Comparison of ENCODE assay signal across 17 cellular contexts in the genomic region with DNA sequence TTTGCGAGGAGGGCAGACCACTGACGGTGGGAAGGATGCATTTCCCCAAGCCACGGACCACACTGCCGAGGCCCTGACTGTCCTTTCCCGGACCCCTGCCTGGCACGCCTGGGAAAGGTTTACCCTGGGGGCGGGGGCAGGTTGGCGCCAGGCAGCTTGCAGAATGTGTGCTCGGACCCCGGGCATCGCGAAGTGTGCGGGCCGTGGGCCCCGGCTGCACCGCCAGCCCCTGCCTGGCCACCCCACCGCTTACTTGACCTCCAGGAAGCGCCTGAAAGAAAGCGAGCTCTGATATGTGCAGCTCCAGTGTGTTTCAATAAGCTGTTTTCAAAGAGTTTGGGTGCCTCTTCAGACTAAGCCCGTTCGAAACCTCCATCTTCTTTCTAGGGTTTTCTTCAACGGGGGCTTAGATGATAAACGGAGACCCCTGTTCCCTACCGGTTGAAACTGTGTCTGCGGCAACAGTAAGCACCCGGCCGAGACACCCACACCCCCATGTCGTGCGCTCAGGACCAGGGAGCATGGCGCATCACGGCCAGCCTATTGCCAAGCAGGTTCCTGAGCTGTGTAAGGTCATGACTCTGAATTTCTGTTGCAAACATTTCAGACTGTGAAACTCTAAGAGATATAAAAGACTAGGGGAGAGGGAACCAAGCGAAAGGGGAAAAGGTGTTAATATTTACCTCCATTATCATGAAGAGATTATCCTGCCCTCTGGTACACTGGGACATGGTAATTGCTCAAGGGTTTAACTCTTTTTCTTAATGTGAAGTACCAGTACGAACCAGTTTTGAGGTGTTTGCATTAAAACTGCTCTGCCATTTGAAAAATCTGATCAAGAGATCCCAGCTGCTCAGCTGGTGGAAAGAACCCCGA.
A peak's percentile ranks its signal among the peaks of the same experiment; 100 is the strongest.
DNase-seq lines count a peak whose midpoint lies in the region; ATAC-seq, FAIRE-seq and TF ChIP-seq lines count a peak whose summit lies in the region.
"Had no signal": no experiment of that assay in that cellular context is flagged by ENCODE, and none has a peak within 500 bp of the region (broad histone marks: within the 10 kb centered on the region; RNA-seq: fewer than 3 reads in every experiment).

No MANE protein-coding gene starts in this region.

- no peaks in the 10 kb centered on the region for H3K36me3 Mint-ChIP-seq in activated naive CD8-positive, alpha-beta T cell treated with anti-CD3 and anti-CD28 coated beads for 36 hours
- no peaks in the 10 kb centered on the region for H3K36me3 Mint-ChIP-seq in activated naive CD8-positive, alpha-beta T cell treated with anti-CD3 and anti-CD28 coated beads, Interleukin-2, amount 50 U/mL, for 24 hours (ENCODE audit: low read depth)

- no peak overlapping the region for H4K91ac ChIP-seq in mesenchymal stem cell (ENCODE audit: low read length)

- no peak overlapping the region for H3K27ac Mint-ChIP-seq in activated naive CD8-positive, alpha-beta T cell treated with anti-CD3 and anti-CD28 coated beads for 36 hours
- no peak overlapping the region for H3K27ac Mint-ChIP-seq in activated naive CD8-positive, alpha-beta T cell treated with anti-CD3 and anti-CD28 coated beads, Interleukin-2, amount 50 U/mL, for 24 hours

- no peak overlapping the region for H3K23ac ChIP-seq in mesenchymal stem cell (ENCODE audit: low read length in 2 of 2)

- no peaks in the 10 kb centered on the region for H3K4me1 ChIP-seq in mesenchymal stem cell (ENCODE audit: control insufficient read depth, insufficient read depth, low read depth, low read length)
- H3K4me1 ChIP-seq in smooth muscle cell (ENCODE audit: low read depth): peaks cover 6% of the 10 kb centered on the region

- no peaks in the 10 kb centered on the region for H3K4me1 Mint-ChIP-seq in activated naive CD8-positive, alpha-beta T cell treated with anti-CD3 and anti-CD28 coated beads for 36 hours
- no peaks in the 10 kb centered on the region for H3K4me1 Mint-ChIP-seq in activated naive CD8-positive, alpha-beta T cell treated with anti-CD3 and anti-CD28 coated beads, Interleukin-2, amount 50 U/mL, for 24 hours

- FAIRE-seq in D721Med (lab: Jason Lieb, UNC): no peak
- FAIRE-seq: GM12878, H1, RCC 7860 had no signal

- no peak overlapping the region for H2BK5ac ChIP-seq in mesenchymal stem cell (ENCODE audit: low read depth, low read length, poor library complexity, severe bottlenecking)

- H3K9ac ChIP-seq in mesenchymal stem cell (ENCODE audit: low read length) (peak overlapping the region; percentile 73), smooth muscle cell (ENCODE audit: low read depth) (no peak overlapping the region)
- H3K9ac ChIP-seq: KMS-11 had no signal

- H3K4me3 Mint-ChIP-seq in activated naive CD8-positive, alpha-beta T cell treated with anti-CD3 and anti-CD28 coated beads for 36 hours: peak overlapping the region; percentile 11
- H3K4me3 Mint-ChIP-seq in activated naive CD8-positive, alpha-beta T cell treated with anti-CD3 and anti-CD28 coated beads, Interleukin-2, amount 50 U/mL, for 24 hours: no peak overlapping the region

- no peak overlapping the region for H3K27ac ChIP-seq in coronary artery
- no peak overlapping the region for H3K27ac ChIP-seq in mesenchymal stem cell (ENCODE audit: low read length, poor library complexity, severe bottlenecking)
- peak overlapping the region; percentile 86 for H3K27ac ChIP-seq in smooth muscle cell (ENCODE audit: low read depth)
- H3K27ac ChIP-seq: 22Rv1, KMS-11 had no signal

- H3K79me1 ChIP-seq in mesenchymal stem cell (replicated peaks; ENCODE audit: low read length, poor library complexity, severe bottlenecking): no peaks in the 10 kb centered on the region

- 94% methylated on average over 32 of the region's 34 CpGs for WGBS in mesenchymal stem cell
- 95% methylated on average over 34 of the region's 34 CpGs for WGBS in smooth muscle cell (ENCODE audit: low lambda C conversion rate)

- no peaks in the 10 kb centered on the region for H4K20me1 ChIP-seq in smooth muscle cell (ENCODE audit: low read depth)

- no peak for DNase-seq in activated naive CD8-positive, alpha-beta T cell treated with anti-CD3 and anti-CD28 coated beads for 36 hours
- no peak for DNase-seq in activated naive CD8-positive, alpha-beta T cell treated with anti-CD3 and anti-CD28 coated beads, Interleukin-2, amount 50 U/mL, for 24 hours
- DNase-seq in coronary artery (ENCODE audit: low spot score) (peak; percentile 40), mesenchymal stem cell (no peak), smooth muscle cell (lab: John Stamatoyannopoulos, UW; ENCODE audit: unreplicated experiment) (no peak), D721Med (ENCODE audit: insufficient read length, low spot score) (no peak), NCI-H1436 treated with DMSO at 0.1 percent for 48 hours (lab: John Stamatoyannopoulos, UW) (no peak)
- DNase-seq: NCI-H2081; NCI-H2171 treated with DMSO at 0.1 percent for 48 hours; NK-92 treated with Interleukin-12 subunit alpha and Interleukin-12 subunit beta, amount 100 ng/mL, for 24 hours had no signal

- H3K18ac ChIP-seq in mesenchymal stem cell (ENCODE audit: low read depth in 1 of 2, low read length in 2 of 2): peak overlapping the region in 1 of 2 experiments; percentile 44

- no peak for TF ChIP-seq CTCF in coronary artery (IDR thresholded peaks at IDR 0.05)
- no peak for TF ChIP-seq CTCF in smooth muscle cell (IDR thresholded peaks at IDR 0.05; ENCODE audit: borderline replicate concordance, insufficient read depth, poor library complexity, severe bottlenecking)
- no peak for TF ChIP-seq CTCF in D721Med (IDR thresholded peaks at IDR 0.05; ENCODE audit: insufficient read depth, missing control alignments)

- no peak overlapping the region for H2BK15ac ChIP-seq in mesenchymal stem cell (ENCODE audit: low read depth, poor library complexity, severe bottlenecking)

- ATAC-seq in activated naive CD8-positive, alpha-beta T cell treated with anti-CD3 and anti-CD28 coated beads, Interleukin-2, amount 50 U/mL, for 24 hours: no peak
- ATAC-seq in GM21381 (IDR thresholded peaks at IDR 0.05; ENCODE audit: unreplicated experiment): no peak
- ATAC-seq: GM12878, Right ventricle myocardium inferior had no signal

- H3F3A ChIP-seq in smooth muscle cell (ENCODE audit: low read depth): no peaks in the 10 kb centered on the region

- peaks cover 10% of the 10 kb centered on the region for H3K27me3 Mint-ChIP-seq in activated naive CD8-positive, alpha-beta T cell treated with anti-CD3 and anti-CD28 coated beads for 36 hours
- peaks cover 9% of the 10 kb centered on the region for H3K27me3 Mint-ChIP-seq in activated naive CD8-positive, alpha-beta T cell treated with anti-CD3 and anti-CD28 coated beads, Interleukin-2, amount 50 U/mL, for 24 hours

- no peaks in the 10 kb centered on the region for H3K79me2 ChIP-seq in smooth muscle cell (ENCODE audit: low read depth)

- peaks cover 0 to 8% of the 10 kb centered on the region in 2 experiments for H3K27me3 ChIP-seq in mesenchymal stem cell (ENCODE audit: control insufficient read depth in 1 of 2, insufficient read depth in 1 of 2, low read length in 2 of 2)
- H3K27me3 ChIP-seq in smooth muscle cell (ENCODE audit: low read depth): no peaks in the 10 kb centered on the region

- no peak overlapping the region for H3K4ac ChIP-seq in mesenchymal stem cell (ENCODE audit: low read depth in 1 of 2, low read length in 2 of 2)

- H2AFZ ChIP-seq in mesenchymal stem cell (ENCODE audit: low read depth, low read length) (no peak overlapping the region), smooth muscle cell (ENCODE audit: low read depth) (no peak overlapping the region)

- no peak overlapping the region for H3K4me2 ChIP-seq in mesenchymal stem cell (ENCODE audit: low read length, poor library complexity, severe bottlenecking)
- H3K4me2 ChIP-seq in smooth muscle cell: peak overlapping the region; percentile 66
- H3K4me2 ChIP-seq: KMS-11 had no signal

- H2BK12ac ChIP-seq in mesenchymal stem cell (ENCODE audit: low read length in 2 of 2): peak overlapping the region in 1 of 2 experiments; percentile 31

- no peaks in the 10 kb centered on the region for H3K9me3 ChIP-seq in mesenchymal stem cell (ENCODE audit: control insufficient read depth, low read length)
- H3K9me3 ChIP-seq in smooth muscle cell (replicated peaks; ENCODE audit: low read depth): no peaks in the 10 kb centered on the region

- no peak overlapping the region for H3K4me3 ChIP-seq in coronary artery
- H3K4me3 ChIP-seq in mesenchymal stem cell (ENCODE audit: insufficient read depth in 1 of 2, low read depth in 1 of 2, low read length in 2 of 2): peak overlapping the region in 1 of 2 experiments; percentile 59
- H3K4me3 ChIP-seq in smooth muscle cell: no peak overlapping the region
- H3K4me3 ChIP-seq: GM12878 had no signal

- H3K14ac ChIP-seq in mesenchymal stem cell (ENCODE audit: low read length in 2 of 2): no peak overlapping the region

- no peak overlapping the region for H2AK5ac ChIP-seq in mesenchymal stem cell (ENCODE audit: low read length, severe bottlenecking)

- no peaks in the 10 kb centered on the region for H3K9me3 Mint-ChIP-seq in activated naive CD8-positive, alpha-beta T cell treated with anti-CD3 and anti-CD28 coated beads for 36 hours
- no peaks in the 10 kb centered on the region for H3K9me3 Mint-ChIP-seq in activated naive CD8-positive, alpha-beta T cell treated with anti-CD3 and anti-CD28 coated beads, Interleukin-2, amount 50 U/mL, for 24 hours

- no peak overlapping the region for H2BK120ac ChIP-seq in mesenchymal stem cell (ENCODE audit: low read depth, low read length)

- peak overlapping the region; percentile 31 for H4K8ac ChIP-seq in mesenchymal stem cell (ENCODE audit: low read length)

- H3K36me3 ChIP-seq in mesenchymal stem cell (ENCODE audit: control insufficient read depth in 1 of 2, insufficient read depth in 2 of 2, low read depth in 1 of 2, low read length in 2 of 2): no peaks in the 10 kb centered on the region
- H3K36me3 ChIP-seq in smooth muscle cell (ENCODE audit: low read depth): no peaks in the 10 kb centered on the region
